ENCODE assay signal across 9 cellular contexts in genomic region chr19:518292-519231, GRCh38. TPM values are rescaled to one million over a fixed set of nuclear protein-coding genes. Genes with fewer than 3 reads are reported as not detected.
DNase-seq lines count a peak whose midpoint lies in the region; ATAC-seq and TF ChIP-seq lines count a peak whose summit lies in the region.
"Had no signal": no experiment of that assay in that cellular context is flagged by ENCODE, and none has a peak within 500 bp of the region (broad histone marks: within the 10 kb centered on the region; RNA-seq: fewer than 3 reads in every experiment).

No MANE protein-coding gene starts in this region.

- H2BK120ac ChIP-seq in IMR-90 (ENCODE audit: low read depth, low read length), result no peak overlapping the region

- no peaks in the 10 kb centered on the region for H3K9me2 ChIP-seq in hepatocyte (replicated peaks; ENCODE audit: insufficient read depth)

- H3K9me3 ChIP-seq in IMR-90 (ENCODE audit: control insufficient read depth, insufficient read depth, low read length) (peaks cover 4% of the 10 kb centered on the region), hepatocyte (ENCODE audit: low read depth) (no peaks in the 10 kb centered on the region), A673 (ENCODE audit: low read depth, low read length, poor library complexity, severe bottlenecking) (no peaks in the 10 kb centered on the region)

- peaks cover 4 to 15% of the 10 kb centered on the region in 2 experiments; a peak in 3 of 4 replicates for H3K79me1 ChIP-seq in IMR-90 (ENCODE audit: low read depth in 1 of 2, low read length in 2 of 2)

- H3K4me2 ChIP-seq in IMR-90 (ENCODE audit: low read depth, low read length), result no peak overlapping the region
- H3K4me2 ChIP-seq in hepatocyte, result peak overlapping the region; percentile 69

- H3K27ac ChIP-seq in IMR-90 (ENCODE audit: insufficient read depth, low read length) (no peak overlapping the region), hepatocyte (peak overlapping the region; percentile 91), A673 (ENCODE audit: low read depth, low read length, poor library complexity, severe bottlenecking) (no peak overlapping the region)

- H2AK9ac ChIP-seq in IMR-90 (replicated peaks; ENCODE audit: low read depth, low read length, poor library complexity), result no peak overlapping the region

- peaks cover 17% of the 10 kb centered on the region for H3K36me3 ChIP-seq in IMR-90 (ENCODE audit: control insufficient read depth, insufficient read depth, low read length)
- no peaks in the 10 kb centered on the region for H3K36me3 ChIP-seq in hepatocyte (replicated peaks; ENCODE audit: insufficient read depth, low read depth)
- peaks cover 7% of the 10 kb centered on the region for H3K36me3 ChIP-seq in A673 (ENCODE audit: insufficient read depth, low read length, poor library complexity, severe bottlenecking)

- TF ChIP-seq RAD21 in IMR-90 (IDR thresholded peaks at IDR 0.05; ENCODE audit: low read length), result no peak

- no peak overlapping the region for H4K91ac ChIP-seq in IMR-90 (ENCODE audit: insufficient read depth, low read depth, low read length)

- no peak overlapping the region for H3K4ac ChIP-seq in IMR-90 (ENCODE audit: low read depth, low read length)

- H3K27me3 Mint-ChIP-seq in activated T-cell treated with anti-CD3 and anti-CD28 coated beads, Interleukin-2, amount 50 U/mL, for 4 hours (ENCODE audit: low read depth), result no peaks in the 10 kb centered on the region

- H4K20me1 ChIP-seq in IMR-90 (ENCODE audit: insufficient read depth, low read length), result peaks cover 8% of the 10 kb centered on the region
- no peaks in the 10 kb centered on the region for H4K20me1 ChIP-seq in hepatocyte (ENCODE audit: insufficient read depth, poor library complexity, severe bottlenecking)

- no peak overlapping the region for H3K4me3 ChIP-seq in IMR-90 (ENCODE audit: insufficient read depth, low read depth, low read length)
- no peak overlapping the region for H3K4me3 ChIP-seq in hepatocyte
- H3K4me3 ChIP-seq in A673 (ENCODE audit: low read depth, low read length, poor library complexity, severe bottlenecking), result no peak overlapping the region

- no peak overlapping the region for H2BK15ac ChIP-seq in IMR-90 (ENCODE audit: low read depth, low read length)

- H2AFZ ChIP-seq in IMR-90 (replicated peaks; ENCODE audit: low read length, poor library complexity), result no peak overlapping the region
- H2AFZ ChIP-seq in hepatocyte, result no peak overlapping the region

- TF ChIP-seq POLR2A in IMR-90 (IDR thresholded peaks at IDR 0.05; ENCODE audit: low read depth, low read length), result no peak

- no peak for TF ChIP-seq CTCF in IMR-90 (conservative IDR thresholded peaks at IDR 0.05; ENCODE audit: low read depth, low read length)
- peak; percentile 19 for TF ChIP-seq CTCF in hepatocyte (IDR thresholded peaks at IDR 0.05; ENCODE audit: poor library complexity)
- TF ChIP-seq CTCF in A673 (conservative IDR thresholded peaks at IDR 0.05; ENCODE audit: low read depth, low read length), result no peak

- CTCF ChIA-PET in IMR-90 (lab: Yijun Ruan, JAX), result no interaction called here
- CTCF ChIA-PET in A673 (lab: Charles Lee), result no interaction called here

- no peak overlapping the region for H3K9ac ChIP-seq in IMR-90 (ENCODE audit: low read depth, low read length)

- dilution Hi-C loops in IMR-90 (cut with HindIII; ENCODE audit: low sequenced_read_pairs, unreplicated experiment), result no loop called here

- no peak overlapping the region for H3K14ac ChIP-seq in IMR-90 (replicated peaks; ENCODE audit: low read depth, low read length)

- H3K23ac ChIP-seq in IMR-90 (ENCODE audit: low read depth, low read length), result no peak overlapping the region

- H3K56ac ChIP-seq in IMR-90 (ENCODE audit: extremely low read depth, insufficient read depth, low read length), result no peak overlapping the region

- H3K18ac ChIP-seq in IMR-90 (ENCODE audit: low read depth, low read length), result peak overlapping the region; percentile 11; the same call in 1 of the 2 replicates

- H4K5ac ChIP-seq in IMR-90 (ENCODE audit: low read depth, low read length), result peak overlapping the region; percentile 76; the same call in 1 of the 2 replicates

- H2BK20ac ChIP-seq in IMR-90 (ENCODE audit: low read depth, low read length), result no peak overlapping the region

- in situ Hi-C loops in IMR-90 (cut with MboI; ENCODE audit: low sequenced_read_pairs), result no loop called here

- peak; percentile 63 for DNase-seq in IMR-90
- DNase-seq in activated T-cell treated with anti-CD3 and anti-CD28 coated beads, Interleukin-2, amount 50 U/mL, for 4 hours, result peak; percentile 68
- peak; percentile 92 for DNase-seq in hepatocyte (ENCODE audit: low spot score)
- DNase-seq in stimulated activated CD4-positive, alpha-beta T cell treated with anti-CD3 and anti-CD28 coated beads, Interleukin-4, amount 100 ng/mL, for 24 hours, result peak; percentile 60
- no peak for DNase-seq in NCI-H1105 (lab: John Stamatoyannopoulos, UW)
- DNase-seq in A673 (ENCODE audit: low spot score), result no peak
- no peak for DNase-seq in NCI-H146 treated with DMSO at 0.1 percent for 48 hours (lab: John Stamatoyannopoulos, UW; ENCODE audit: unreplicated experiment)
- DNase-seq: SIG-M5 had no signal

- no peak overlapping the region for H3K4me3 Mint-ChIP-seq in activated T-cell treated with anti-CD3 and anti-CD28 coated beads, Interleukin-2, amount 50 U/mL, for 4 hours

- no TSS peak for BruUV-seq in IMR-90 (replicated peaks; lab: Mats Ljungman, UMichigan)
- no TSS peak for BruUV-seq in A673 (replicated peaks; lab: Mats Ljungman, UMichigan)

- H4K8ac ChIP-seq in IMR-90 (ENCODE audit: low read depth in 2 of 2, low read length in 2 of 2), result no peak overlapping the region; a peak in 1 of 4 replicates

- H3K9me1 ChIP-seq in IMR-90 (ENCODE audit: insufficient read depth, low read length), result peaks cover 6% of the 10 kb centered on the region; the same call in 1 of the 2 replicates

- peaks cover 16% of the 10 kb centered on the region for H3K79me2 ChIP-seq in hepatocyte

- 52% methylated on average over 27 of the region's 59 CpGs; no CpG with 5 or more reads in 1 of the 2 experiments for WGBS in IMR-90 (ENCODE audit: extremely low coverage in 2 of 2, insufficient read length in 1 of 2), 2 experiments
- 25% methylated on average over 38 of the region's 59 CpGs for WGBS in hepatocyte (ENCODE audit: low lambda C conversion rate, missing lambda C conversion rate)

- H3K27me3 ChIP-seq in IMR-90 (ENCODE audit: control insufficient read depth, insufficient read depth, low read length) (no peaks in the 10 kb centered on the region), hepatocyte (no peaks in the 10 kb centered on the region), A673 (replicated peaks; ENCODE audit: insufficient read depth, low read depth, low read length, poor library complexity) (no peaks in the 10 kb centered on the region)

- no peak overlapping the region for H2BK5ac ChIP-seq in IMR-90 (ENCODE audit: low read depth, low read length, poor library complexity, severe bottlenecking)

- H3K4me1 Mint-ChIP-seq in activated T-cell treated with anti-CD3 and anti-CD28 coated beads, Interleukin-2, amount 50 U/mL, for 4 hours (ENCODE audit: low read depth), result peaks cover 13% of the 10 kb centered on the region

- H3K4me1 ChIP-seq in IMR-90 (ENCODE audit: control insufficient read depth, insufficient read depth, low read length) (peaks cover 8% of the 10 kb centered on the region; the same call in 1 of the 2 replicates), hepatocyte (ENCODE audit: insufficient read depth) (peaks cover 15% of the 10 kb centered on the region), A673 (ENCODE audit: insufficient read depth, low read length, poor library complexity, severe bottlenecking) (peaks cover 4% of the 10 kb centered on the region)

- no peaks in the 10 kb centered on the region for H3K9me3 Mint-ChIP-seq in activated T-cell treated with anti-CD3 and anti-CD28 coated beads, Interleukin-2, amount 50 U/mL, for 4 hours

- no peak overlapping the region for H2AK5ac ChIP-seq in IMR-90 (ENCODE audit: low read depth, low read length)

- POLR2A ChIA-PET in IMR-90 (lab: Charles Lee; ENCODE audit: unreplicated experiment), result no interaction called here
- POLR2A ChIA-PET in A673 (lab: Charles Lee; ENCODE audit: low non-redundant PET), result no interaction called here

- H3K36me3 Mint-ChIP-seq in activated T-cell treated with anti-CD3 and anti-CD28 coated beads, Interleukin-2, amount 50 U/mL, for 4 hours (ENCODE audit: insufficient read depth), result peaks cover 4% of the 10 kb centered on the region

- intact Hi-C loops in IMR-90 (cut with micrococcal nuclease), result no loop called here
- intact Hi-C loops in A673 (cut with micrococcal nuclease; ENCODE audit: unreplicated experiment), result no loop called here

- ATAC-seq in IMR-90 (ENCODE audit: low read depth) (peak; percentile 91), HG02973 (IDR thresholded peaks at IDR 0.05; ENCODE audit: unreplicated experiment) (no peak)
- peak; percentile 89 to 93 for ATAC-seq in activated T-cell treated with anti-CD3 and anti-CD28 coated beads, Interleukin-2, amount 50 U/mL, for 4 hours

RNA-seq across cellular contexts. Expression of gene TPGS1, which starts 11.3 kb away (rescaled TPM):
- total RNA-seq in IMR-90 (2012; rRNA removed), result 2.7 and 4.2 TPM in 2 replicates
- 6.3 and 13.9 TPM in 2 replicates for polyA plus RNA-seq in IMR-90 (2012; rRNA removed)
- polyA plus RNA-seq in IMR-90 (2012; cell fraction: cytosol; rRNA removed), result 13.7 and 31.3 TPM in 2 replicates
- 5.7 and 24.7 TPM in 2 replicates for polyA plus RNA-seq in IMR-90 (2012; cell fraction: nucleus; rRNA removed; ENCODE audit: low replicate concordance)
- 10 to 100 TPM; 21.9 to 22.8 (median 22.6) TPM for total RNA-seq in activated T-cell treated with anti-CD3 and anti-CD28 coated beads, Interleukin-2, amount 50 U/mL, for 4 hours
- 35.8 and 44.9 TPM in 2 replicates for total RNA-seq in hepatocyte
- polyA plus RNA-seq in hepatocyte, result 61.0 and 69.0 TPM in 2 replicates
- total RNA-seq in A673 (2021), result 20.7 and 22.2 TPM in 2 replicates

RNA-seq across cellular contexts. Expression of gene CDC34, which starts 13.0 kb away (rescaled TPM):
- total RNA-seq in IMR-90 (2012; rRNA removed), result 35.7 and 39.2 TPM in 2 replicates
- 68.9 and 80.8 TPM in 2 replicates for polyA plus RNA-seq in IMR-90 (2012; rRNA removed)
- 94.6 and 103 TPM in 2 replicates for polyA plus RNA-seq in IMR-90 (2012; cell fraction: cytosol; rRNA removed)
- polyA plus RNA-seq in IMR-90 (2012; cell fraction: nucleus; rRNA removed; ENCODE audit: low replicate concordance), result 46.7 and 97.7 TPM in 2 replicates
- 10 to 100 TPM; 42.1 to 48.7 (median 45.7) TPM for total RNA-seq in activated T-cell treated with anti-CD3 and anti-CD28 coated beads, Interleukin-2, amount 50 U/mL, for 4 hours
- 89.9 and 105 TPM in 2 replicates for total RNA-seq in hepatocyte
- 196 and 197 TPM in 2 replicates for polyA plus RNA-seq in hepatocyte
- total RNA-seq in A673 (2021), result 109 and 113 TPM in 2 replicates

RNA-seq across cellular contexts. Expression of gene MADCAM1, which starts 22.3 kb away (rescaled TPM):
- total RNA-seq in IMR-90 (2012; rRNA removed) (not detected in 2 replicates), hepatocyte (1.2 and 4.0 TPM in 2 replicates), A673 (2021) (0.59 and 0.84 TPM in 2 replicates)
- polyA plus RNA-seq in IMR-90 (2012; rRNA removed) (0.24 and 0.26 TPM in 2 replicates), hepatocyte (1.8 and 2.9 TPM in 2 replicates)
- polyA plus RNA-seq in IMR-90 (2012; cell fraction: cytosol; rRNA removed), result 0.35 TPM in 1 of 2 replicates, not detected in the other
- 1.1 and 2.5 TPM in 2 replicates for polyA plus RNA-seq in IMR-90 (2012; cell fraction: nucleus; rRNA removed; ENCODE audit: low replicate concordance)
- total RNA-seq in activated T-cell treated with anti-CD3 and anti-CD28 coated beads, Interleukin-2, amount 50 U/mL, for 4 hours, result under 1 TPM; 0.18 to 0.26 (median 0.19) TPM

RNA-seq across cellular contexts. Expression of gene GZMM, which starts 25.3 kb away (rescaled TPM):
- total RNA-seq in IMR-90 (2012; rRNA removed) (not detected in 2 replicates), hepatocyte (not detected in 2 replicates), A673 (2021) (1.0 and 2.5 TPM in 2 replicates)
- polyA plus RNA-seq in IMR-90 (2012; rRNA removed) (0.11 and 0.24 TPM in 2 replicates), hepatocyte (not detected in 2 replicates)
- polyA plus RNA-seq in IMR-90 (2012; cell fraction: cytosol; rRNA removed), result 0.23 and 0.81 TPM in 2 replicates
- polyA plus RNA-seq in IMR-90 (2012; cell fraction: nucleus; rRNA removed; ENCODE audit: low replicate concordance), result 0.11 and 0.50 TPM in 2 replicates
- total RNA-seq in activated T-cell treated with anti-CD3 and anti-CD28 coated beads, Interleukin-2, amount 50 U/mL, for 4 hours, result 10 to 100 TPM; 53.2 to 71.8 (median 65.8) TPM

RNA-seq across cellular contexts. Expression of gene BSG, which starts 53.8 kb away (rescaled TPM):
- total RNA-seq in IMR-90 (2012; rRNA removed) (129 and 130 TPM in 2 replicates), hepatocyte (509 and 545 TPM in 2 replicates), A673 (2021) (865 TPM in 2 replicates)
- polyA plus RNA-seq in IMR-90 (2012; rRNA removed) (698 and 994 TPM in 2 replicates), hepatocyte (1,282 and 1,292 TPM in 2 replicates)
- 596 and 943 TPM in 2 replicates for polyA plus RNA-seq in IMR-90 (2012; cell fraction: cytosol; rRNA removed)
- polyA plus RNA-seq in IMR-90 (2012; cell fraction: nucleus; rRNA removed; ENCODE audit: low replicate concordance), result 294 and 438 TPM in 2 replicates
- total RNA-seq in activated T-cell treated with anti-CD3 and anti-CD28 coated beads, Interleukin-2, amount 50 U/mL, for 4 hours, result 100 to 1,000 TPM; 241 to 277 (median 250) TPM

Comparison
In these comparisons a context has a peak if more than half of its experiments do, and no peak if none do; other contexts are left out.
1. DNase-seq: peak in IMR-90 (single experiment), activated T-cell treated with anti-CD3 and anti-CD28 coated beads, Interleukin-2, amount 50 U/mL, for 4 hours (single experiment), hepatocyte (single experiment) and stimulated activated CD4-positive, alpha-beta T cell treated with anti-CD3 and anti-CD28 coated beads, Interleukin-4, amount 100 ng/mL, for 24 hours (single experiment); none in NCI-H1105 (single experiment), A673 (single experiment) and NCI-H146 treated with DMSO at 0.1 percent for 48 hours (single experiment).